Comparison of ENCODE assay signal across 22 cellular contexts in genomic region chr5:135251099-135251498, GRCh38.
DNase-seq lines count a peak whose midpoint lies in the region; ATAC-seq, FAIRE-seq and TF ChIP-seq lines count a peak whose summit lies in the region.
"Had no signal": no experiment of that assay in that cellular context is flagged by ENCODE, and none has a peak within 500 bp of the region (broad histone marks: within the 10 kb centered on the region; RNA-seq: fewer than 3 reads in every experiment).

No MANE protein-coding gene starts in this region.

- H2AFZ ChIP-seq in H9 (ENCODE audit: low read length) (no peak overlapping the region), HepG2 (ENCODE audit: low read length) (no peak overlapping the region)

- no peaks in the 10 kb centered on the region for H3K4me1 ChIP-seq in H9 (ENCODE audit: insufficient read depth, low read length)
- H3K4me1 ChIP-seq in gastrocnemius medialis, result peaks cover 32 to 36% of the 10 kb centered on the region in 2 donors
- H3K4me1 ChIP-seq in esophagus squamous epithelium, result peaks cover 15 to 61% (median 29%) of the 10 kb centered on the region in 3 donors
- peaks cover 33% of the 10 kb centered on the region for H3K4me1 ChIP-seq in HepG2 (ENCODE audit: insufficient read depth, low read length)

- H3K56ac ChIP-seq in H9 (ENCODE audit: insufficient read length, low read depth, low read length), result no peak overlapping the region

- no peak overlapping the region for H3K4ac ChIP-seq in H9 (ENCODE audit: low read depth, low read length)

- H4K91ac ChIP-seq in H9 (ENCODE audit: insufficient read length, low read depth, low read length), result no peak overlapping the region

- WGBS in H9 (ENCODE audit: extremely low coverage, insufficient read length, low lambda C conversion rate), result no CpG with 5 or more reads among the region's 8 CpGs
- 65 to 69% methylated on average over 4 to 8 of the region's 8 CpGs for WGBS in esophagus squamous epithelium, 2 donors
- 96% methylated on average over 8 of the region's 8 CpGs for WGBS in HepG2 (ENCODE audit: low lambda C conversion rate)

- in situ Hi-C loops in gastrocnemius medialis (cut with MboI; ENCODE audit: low sequenced_read_pairs in 4 of 4), result no loop called here
- in situ Hi-C loops in HepG2 (cut with HindIII; ENCODE audit: extremely low pct_ligation_motif_present, low pct_unique_long_range_greater_than_20kb), result no loop called here

- no peak overlapping the region for H4K5ac ChIP-seq in H9 (ENCODE audit: insufficient read length, low read depth, low read length)

- no peak overlapping the region for H3K27ac ChIP-seq in H9 (ENCODE audit: insufficient read length, low read depth, low read length)
- no peak overlapping the region for H3K27ac ChIP-seq in gastrocnemius medialis
- peak overlapping the region in 1 of 4 donors; percentile 61 for H3K27ac ChIP-seq in esophagus squamous epithelium
- H3K27ac ChIP-seq in HepG2 (ENCODE audit: extremely low read length, insufficient read depth, low read length), result no peak overlapping the region
- H3K27ac ChIP-seq: cardiac muscle cell, ovary had no signal

- no peak overlapping the region for H3K27ac Mint-ChIP-seq in H9
- H3K27ac Mint-ChIP-seq: CD8-positive, alpha-beta memory T cell; stimulated activated naive CD8-positive, alpha-beta T cell treated with anti-CD3 and anti-CD28 coated beads, Interleukin-15, Interleukin-2, amounts not matched to agents 100 ng/mL and 50 ng/mL, for 24 hours; WTC11 had no signal

- H3K4me3 Mint-ChIP-seq in H9, result no peak overlapping the region
- H3K4me3 Mint-ChIP-seq: activated T-cell treated with anti-CD3 and anti-CD28 coated beads, Interleukin-2, amount 50 U/mL, for 4 hours; CD8-positive, alpha-beta memory T cell; stimulated activated naive CD8-positive, alpha-beta T cell treated with anti-CD3 and anti-CD28 coated beads, Interleukin-15, Interleukin-2, amounts not matched to agents 100 ng/mL and 50 ng/mL, for 24 hours; WTC11 had no signal

- H3K4me1 Mint-ChIP-seq in H9, result peaks cover 8 to 11% of the 10 kb centered on the region in 2 experiments
- H3K4me1 Mint-ChIP-seq: CD8-positive, alpha-beta memory T cell had no signal

- H3K27me3 Mint-ChIP-seq in H9 (ENCODE audit: low read depth), result peaks cover 14% of the 10 kb centered on the region
- H3K27me3 Mint-ChIP-seq: stimulated activated naive CD8-positive, alpha-beta T cell treated with anti-CD3 and anti-CD28 coated beads, Interleukin-15, Interleukin-2, amounts not matched to agents 100 ng/mL and 50 ng/mL, for 24 hours had no signal

- H2BK15ac ChIP-seq in H9 (ENCODE audit: low read depth, low read length), result no peak overlapping the region

- no peak overlapping the region for H2BK120ac ChIP-seq in H9 (ENCODE audit: low read depth, low read length, poor library complexity, severe bottlenecking)

- no peak overlapping the region for H3K14ac ChIP-seq in H9 (ENCODE audit: insufficient read depth, low read length)

- H3K9me3 ChIP-seq in H9 (ENCODE audit: control insufficient read depth, low read depth, low read length), result no peaks in the 10 kb centered on the region
- H3K9me3 ChIP-seq in gastrocnemius medialis, result no peaks in the 10 kb centered on the region
- H3K9me3 ChIP-seq in esophagus squamous epithelium, result no peaks in the 10 kb centered on the region
- no peaks in the 10 kb centered on the region for H3K9me3 ChIP-seq in HepG2 (ENCODE audit: low read length)
- H3K9me3 ChIP-seq: ovary had no signal

- ATAC-seq in left lobe of liver (no peak), gastrocnemius medialis (peak; percentile 34 to 67), HepG2 (no peak)
- ATAC-seq: activated T-cell treated with anti-CD3 and anti-CD28 coated beads, Interleukin-2, amount 50 U/mL, for 4 hours; SK-N-SH treated with all-trans-retinoic acid at 6 μM for 48 hours; WTC11 had no signal

- H2BK20ac ChIP-seq in H9 (ENCODE audit: low read depth, low read length, poor library complexity, severe bottlenecking), result no peak overlapping the region

- no peak for FAIRE-seq in HepG2 (lab: Jason Lieb, UNC)

- no peaks in the 10 kb centered on the region for H3K79me1 ChIP-seq in H9 (ENCODE audit: insufficient read depth, low read depth, low read length, poor library complexity, severe bottlenecking)

- H3K79me2 ChIP-seq in H9 (ENCODE audit: insufficient read depth, low read length) (no peaks in the 10 kb centered on the region), HepG2 (ENCODE audit: insufficient read depth, low read length) (no peaks in the 10 kb centered on the region)

- 0 out of 2 replicates have a peak, but pooled peaks cover 2% of the 10 kb centered on the region for H3K27me3 ChIP-seq in H9 (ENCODE audit: insufficient read depth, low read length)
- no peaks in the 10 kb centered on the region for H3K27me3 ChIP-seq in gastrocnemius medialis
- H3K27me3 ChIP-seq in esophagus squamous epithelium, result no peaks in the 10 kb centered on the region
- H3K27me3 ChIP-seq in HepG2 (ENCODE audit: control insufficient read depth in 1 of 2, insufficient read depth in 2 of 2, low read length in 2 of 2), result no peaks in the 10 kb centered on the region
- H3K27me3 ChIP-seq: ovary had no signal

- H4K20me1 ChIP-seq in H9 (ENCODE audit: control insufficient read depth, insufficient read depth, insufficient read length) (no peaks in the 10 kb centered on the region), HepG2 (ENCODE audit: insufficient read depth, low read length) (no peaks in the 10 kb centered on the region)

- TF ChIP-seq EP300 in HepG2 (IDR thresholded peaks at IDR 0.05; ENCODE audit: low read depth in 2 of 2, low read length in 2 of 2), result no peak
- no peak for TF ChIP-seq EP300 in HepG2 (CRISPR knock-in tag; IDR thresholded peaks at IDR 0.05; ENCODE audit: borderline replicate concordance)

- BruUV-seq in HepG2 (replicated peaks; lab: Mats Ljungman, UMichigan), result no TSS peak

- CTCF ChIA-PET in HepG2 (lab: Yijun Ruan, JAX; ENCODE audit: low intra/inter-chr PET ratio, low total read pairs), result no interaction called here

- H3K18ac ChIP-seq in H9 (ENCODE audit: insufficient read length, low read depth, low read length), result no peak overlapping the region

- TF ChIP-seq RAD21 in HepG2 (CRISPR knock-in tag; IDR thresholded peaks at IDR 0.05), result no peak

- no peak for TF ChIP-seq CTCF in H9 (conservative IDR thresholded peaks at IDR 0.05)
- no peak for TF ChIP-seq CTCF in gastrocnemius medialis (IDR thresholded peaks at IDR 0.05 in 4 of 5, conservative IDR thresholded peaks at IDR 0.05 in 1 of 5)
- TF ChIP-seq CTCF in esophagus squamous epithelium (IDR thresholded peaks at IDR 0.05), result no peak
- TF ChIP-seq CTCF in HepG2 (CRISPR knock-in tag; IDR thresholded peaks at IDR 0.05), result no peak

- POLR2A ChIA-PET in HepG2 (lab: Yijun Ruan, JAX), result no interaction called here

- no peaks in the 10 kb centered on the region for H3K23me2 ChIP-seq in H9 (ENCODE audit: insufficient read length, low read depth, low read length, poor library complexity, severe bottlenecking)

- no peaks in the 10 kb centered on the region for H3K36me3 ChIP-seq in gastrocnemius medialis
- no peaks in the 10 kb centered on the region for H3K36me3 ChIP-seq in esophagus squamous epithelium
- H3K36me3 ChIP-seq in HepG2 (replicated peaks in 1 of 2; ENCODE audit: control insufficient read depth in 1 of 2, insufficient read depth in 2 of 2, low read length in 2 of 2), result no peaks in the 10 kb centered on the region
- H3K36me3 ChIP-seq: cardiac muscle cell, ovary had no signal

- no peak overlapping the region for H2BK12ac ChIP-seq in H9 (ENCODE audit: insufficient read length, low read depth, low read length)

- H3K9me3 Mint-ChIP-seq in H9, result no peaks in the 10 kb centered on the region
- H3K9me3 Mint-ChIP-seq: activated T-cell treated with anti-CD3 and anti-CD28 coated beads, Interleukin-2, amount 50 U/mL, for 4 hours; stimulated activated naive CD8-positive, alpha-beta T cell treated with anti-CD3 and anti-CD28 coated beads, Interleukin-15, Interleukin-2, amounts not matched to agents 100 ng/mL and 50 ng/mL, for 24 hours had no signal

- H2BK5ac ChIP-seq in H9 (ENCODE audit: insufficient read length, low read length), result no peak overlapping the region

- TF ChIP-seq POLR2A in gastrocnemius medialis (IDR thresholded peaks at IDR 0.05), result no peak
- no peak for TF ChIP-seq POLR2A in esophagus squamous epithelium (IDR thresholded peaks at IDR 0.05)
- TF ChIP-seq POLR2A in HepG2 (IDR thresholded peaks at IDR 0.05; ENCODE audit: insufficient read depth in 1 of 2, low read depth in 2 of 2, low read length in 2 of 2), result no peak

- DNase-seq in H9, result peak; percentile 10
- DNase-seq in NCI-H69 (lab: John Stamatoyannopoulos, UW), result peak; percentile 48
- peak; percentile 10 for DNase-seq in left lobe of liver (ENCODE audit: low spot score)
- DNase-seq in gastrocnemius medialis, result peak in 1 of 2 donors; percentile 28
- no peak for DNase-seq in NCI-H1048 (lab: John Stamatoyannopoulos, UW)
- DNase-seq in esophagus squamous epithelium (lab: John Stamatoyannopoulos, UW), result no peak
- DNase-seq in HepG2 (ENCODE audit: low spot score), result no peak
- DNase-seq in stimulated activated CD4-positive, alpha-beta T cell treated with anti-CD3 and anti-CD28 coated beads, Interleukin-4, amount 100 ng/mL, for 24 hours, result no peak
- DNase-seq: activated CD4-positive, alpha-beta T cell treated with anti-CD3 and anti-CD28 coated beads, Interleukin-2, amount 50 U/mL, for 4 hours; activated naive CD4-positive, alpha-beta T cell treated with Interleukin-2 at 50 U/mL for 16 hours; activated T-cell treated with anti-CD3 and anti-CD28 coated beads, Interleukin-2, amount 50 U/mL, for 4 hours; CD8-positive, alpha-beta memory T cell; dermis blood vessel endothelial cell; DMS79 treated with DMSO at 0.1 percent for 48 hours; foreskin fibroblast; HCEC 1CT; NCI-H1417 treated with DMSO at 0.1 percent for 48 hours had no signal

- H2AK5ac ChIP-seq in H9 (ENCODE audit: insufficient read length, low read length), result no peak overlapping the region

- no peak overlapping the region for H3K4me3 ChIP-seq in gastrocnemius medialis
- no peak overlapping the region for H3K4me3 ChIP-seq in esophagus squamous epithelium
- no peak overlapping the region for H3K4me3 ChIP-seq in HepG2 (replicated peaks in 1 of 3; ENCODE audit: insufficient read depth in 1 of 3, low read depth in 2 of 3, low read length in 3 of 3)
- H3K4me3 ChIP-seq: cardiac muscle cell, ovary had no signal

- H3K4me2 ChIP-seq in H9 (ENCODE audit: insufficient read depth, insufficient read length, low read length) (no peak overlapping the region), HepG2 (ENCODE audit: low read depth, low read length) (no peak overlapping the region)

- H3K36me3 Mint-ChIP-seq in H9 (ENCODE audit: insufficient read depth in 1 of 3, low read depth in 3 of 3), result no peaks in the 10 kb centered on the region
- H3K36me3 Mint-ChIP-seq: CD8-positive, alpha-beta memory T cell; WTC11 had no signal

- H3K23ac ChIP-seq in H9 (ENCODE audit: insufficient read length, low read depth, low read length), result no peak overlapping the region

- H3T11ph ChIP-seq in H9 (ENCODE audit: low read length), result no peak overlapping the region

- intact Hi-C loops in gastrocnemius medialis (cut with DNase I; ENCODE audit: low total_unique reads) (no loop called here), esophagus squamous epithelium (cut with DNase I) (no loop called here), HepG2 (cut with micrococcal nuclease; ENCODE audit: unreplicated experiment) (no loop called here)

- no peak overlapping the region for H4K8ac ChIP-seq in H9 (replicated peaks; ENCODE audit: insufficient read length, low read depth, low read length)

- H3K9ac ChIP-seq in H9 (ENCODE audit: extremely low read depth, insufficient read length, low read length) (no peak overlapping the region), HepG2 (ENCODE audit: insufficient read depth, low read depth, low read length) (no peak overlapping the region)

Comparison
In these comparisons a context has a peak if more than half of its experiments do, and no peak if none do; other contexts are left out.
1. DNase-seq: peak in H9 (single experiment), NCI-H69 (single experiment) and left lobe of liver (single experiment); none in NCI-H1048 (single experiment), esophagus squamous epithelium (single experiment), HepG2 (single experiment) and stimulated activated CD4-positive, alpha-beta T cell treated with anti-CD3 and anti-CD28 coated beads, Interleukin-4, amount 100 ng/mL, for 24 hours (single experiment).
2. ATAC-seq: peak in gastrocnemius medialis (2 of 2); none in left lobe of liver (single experiment) and HepG2 (single experiment).